1 cellular context compared by ENCODE assay signal in genomic region chr1:29181413-29182225, GRCh38.
TF ChIP-seq lines count a peak whose summit lies in the region.

Gene SRSF4, minus strand, starts transcription at chr1:29181900. Its CDS starts 148 bp downstream, at chr1:29181752.

TF ChIP-seq in HEK293, 187 proteins besides CTCF, POLR2A, EP300 and RAD21 (continued from another document and continues in another):
- TF ChIP-seq ZBTB11 (tag by site-specific recombination; conservative IDR thresholded peaks at IDR 0.05; ENCODE audit: low read depth) (peak; percentile 95), ZNF404 (tag by site-specific recombination; IDR thresholded peaks at IDR 0.05) (no peak), ZSCAN30 (tag by site-specific recombination; IDR thresholded peaks at IDR 0.05) (peak; percentile 49), GLI2 (tag by site-specific recombination; IDR thresholded peaks at IDR 0.05; ENCODE audit: borderline replicate concordance, low read depth) (no peak; the same call in 1 of the 2 replicates), TCF7L2 (IDR thresholded peaks at IDR 0.05; ENCODE audit: borderline replicate concordance, low read depth, low read length) (no peak), HOXD13 (CRISPR knock-in tag; IDR thresholded peaks at IDR 0.05; ENCODE audit: borderline replicate concordance) (no peak), OSR2 (tag by site-specific recombination; IDR thresholded peaks at IDR 0.05) (no peak), ZFP69B (tag by site-specific recombination; IDR thresholded peaks at IDR 0.05) (no peak), ZNF530 (tag by site-specific recombination; IDR thresholded peaks at IDR 0.05; ENCODE audit: low read depth) (no peak), ZNF785 (tag by site-specific recombination; IDR thresholded peaks at IDR 0.05) (0 out of 2 replicates have a peak, but pooled peaks have one; percentile 63), ZNF16 (tag by site-specific recombination; IDR thresholded peaks at IDR 0.05; ENCODE audit: low read depth) (0 out of 2 replicates have a peak, but pooled peaks have one; percentile 11), ZNF2 (tag by site-specific recombination; IDR thresholded peaks at IDR 0.05) (peak; percentile 59; the same call in 1 of the 2 replicates), ZNF596 (tag by site-specific recombination; IDR thresholded peaks at IDR 0.05) (no peak; the same call in 1 of the 2 replicates), ZNF248 (tag by site-specific recombination; IDR thresholded peaks at IDR 0.05) (no peak), ZNF324 (tag by site-specific recombination; IDR thresholded peaks at IDR 0.05) (peak; percentile 84), INSM2 (tag by site-specific recombination; IDR thresholded peaks at IDR 0.05) (0 out of 2 replicates have a peak, but pooled peaks have one; percentile 11), PRDM4 (tag by site-specific recombination; IDR thresholded peaks at IDR 0.05) (no peak), ZNF701 (tag by site-specific recombination; IDR thresholded peaks at IDR 0.05) (no peak), ZNF585B (tag by site-specific recombination; IDR thresholded peaks at IDR 0.05) (no peak), ZNF266 (tag by site-specific recombination; IDR thresholded peaks at IDR 0.05; ENCODE audit: low read depth) (no peak), GLIS2 (tag by site-specific recombination; IDR thresholded peaks at IDR 0.05) (peak; percentile 51), ZNF138 (tag by site-specific recombination; IDR thresholded peaks at IDR 0.05; ENCODE audit: borderline replicate concordance) (no peak), EGR2 (tag by site-specific recombination; IDR thresholded peaks at IDR 0.05; ENCODE audit: low read depth) (peak; percentile 46), ZNF488 (tag by site-specific recombination; IDR thresholded peaks at IDR 0.05) (peak; percentile 51; the same call in 1 of the 2 replicates), ZNF302 (tag by site-specific recombination; IDR thresholded peaks at IDR 0.05; ENCODE audit: low read depth) (no peak), ZNF140 (tag by site-specific recombination; IDR thresholded peaks at IDR 0.05) (no peak), BCL11B (tag by site-specific recombination; IDR thresholded peaks at IDR 0.05; ENCODE audit: low read depth) (no peak), ZSCAN18 (tag by site-specific recombination; IDR thresholded peaks at IDR 0.05) (no peak), ZFP41 (tag by site-specific recombination; IDR thresholded peaks at IDR 0.05; ENCODE audit: borderline replicate concordance) (no peak), ZNF549 (tag by site-specific recombination; IDR thresholded peaks at IDR 0.05) (no peak; the same call in 1 of the 2 replicates), ZIC2 (tag by site-specific recombination; IDR thresholded peaks at IDR 0.05) (peak; percentile 46; the same call in 1 of the 2 replicates), ZBTB1 (tag by site-specific recombination; IDR thresholded peaks at IDR 0.05) (no peak), ZNF48 (tag by site-specific recombination; IDR thresholded peaks at IDR 0.05) (no peak), SCRT2 (tag by site-specific recombination; IDR thresholded peaks at IDR 0.05) (no peak), REPIN1 (tag by site-specific recombination; IDR thresholded peaks at IDR 0.05; ENCODE audit: low read depth) (no peak), ZNF626 (tag by site-specific recombination; IDR thresholded peaks at IDR 0.05) (no peak; the same call in 1 of the 2 replicates)
- TF ChIP-seq, protein P1, sequence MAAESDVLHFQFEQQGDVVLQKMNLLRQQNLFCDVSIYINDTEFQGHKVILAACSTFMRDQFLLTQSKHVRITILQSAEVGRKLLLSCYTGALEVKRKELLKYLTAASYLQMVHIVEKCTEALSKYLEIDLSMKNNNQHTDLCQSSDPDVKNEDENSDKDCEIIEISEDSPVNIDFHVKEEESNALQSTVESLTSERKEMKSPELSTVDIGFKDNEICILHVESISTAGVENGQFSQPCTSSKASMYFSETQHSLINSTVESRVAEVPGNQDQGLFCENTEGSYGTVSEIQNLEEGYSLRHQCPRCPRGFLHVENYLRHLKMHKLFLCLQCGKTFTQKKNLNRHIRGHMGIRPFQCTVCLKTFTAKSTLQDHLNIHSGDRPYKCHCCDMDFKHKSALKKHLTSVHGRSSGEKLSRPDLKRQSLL (tag by site-specific recombination; IDR thresholded peaks at IDR 0.05), result peak; percentile 98
- TF ChIP-seq, protein P2, sequence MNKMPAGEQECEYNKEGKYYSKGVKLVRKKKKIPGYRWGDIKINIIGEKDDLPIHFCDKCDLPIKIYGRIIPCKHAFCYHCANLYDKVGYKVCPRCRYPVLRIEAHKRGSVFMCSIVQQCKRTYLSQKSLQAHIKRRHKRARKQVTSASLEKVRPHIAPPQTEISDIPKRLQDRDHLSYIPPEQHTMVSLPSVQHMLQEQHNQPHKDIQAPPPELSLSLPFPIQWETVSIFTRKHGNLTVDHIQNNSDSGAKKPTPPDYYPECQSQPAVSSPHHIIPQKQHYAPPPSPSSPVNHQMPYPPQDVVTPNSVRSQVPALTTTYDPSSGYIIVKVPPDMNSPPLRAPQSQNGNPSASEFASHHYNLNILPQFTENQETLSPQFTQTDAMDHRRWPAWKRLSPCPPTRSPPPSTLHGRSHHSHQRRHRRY (tag by site-specific recombination; IDR thresholded peaks at IDR 0.05), result no peak
- TF ChIP-seq, protein P3, sequence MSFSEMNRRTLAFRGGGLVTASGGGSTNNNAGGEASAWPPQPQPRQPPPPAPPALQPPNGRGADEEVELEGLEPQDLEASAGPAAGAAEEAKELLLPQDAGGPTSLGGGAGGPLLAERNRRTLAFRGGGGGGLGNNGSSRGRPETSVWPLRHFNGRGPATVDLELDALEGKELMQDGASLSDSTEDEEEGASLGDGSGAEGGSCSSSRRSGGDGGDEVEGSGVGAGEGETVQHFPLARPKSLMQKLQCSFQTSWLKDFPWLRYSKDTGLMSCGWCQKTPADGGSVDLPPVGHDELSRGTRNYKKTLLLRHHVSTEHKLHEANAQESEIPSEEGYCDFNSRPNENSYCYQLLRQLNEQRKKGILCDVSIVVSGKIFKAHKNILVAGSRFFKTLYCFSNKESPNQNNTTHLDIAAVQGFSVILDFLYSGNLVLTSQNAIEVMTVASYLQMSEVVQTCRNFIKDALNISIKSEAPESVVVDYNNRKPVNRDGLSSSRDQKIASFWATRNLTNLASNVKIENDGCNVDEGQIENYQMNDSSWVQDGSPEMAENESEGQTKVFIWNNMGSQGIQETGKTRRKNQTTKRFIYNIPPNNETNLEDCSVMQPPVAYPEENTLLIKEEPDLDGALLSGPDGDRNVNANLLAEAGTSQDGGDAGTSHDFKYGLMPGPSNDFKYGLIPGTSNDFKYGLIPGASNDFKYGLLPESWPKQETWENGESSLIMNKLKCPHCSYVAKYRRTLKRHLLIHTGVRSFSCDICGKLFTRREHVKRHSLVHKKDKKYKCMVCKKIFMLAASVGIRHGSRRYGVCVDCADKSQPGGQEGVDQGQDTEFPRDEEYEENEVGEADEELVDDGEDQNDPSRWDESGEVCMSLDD (tag by site-specific recombination; IDR thresholded peaks at IDR 0.05), result peak; percentile 82
- TF ChIP-seq, protein P4, sequence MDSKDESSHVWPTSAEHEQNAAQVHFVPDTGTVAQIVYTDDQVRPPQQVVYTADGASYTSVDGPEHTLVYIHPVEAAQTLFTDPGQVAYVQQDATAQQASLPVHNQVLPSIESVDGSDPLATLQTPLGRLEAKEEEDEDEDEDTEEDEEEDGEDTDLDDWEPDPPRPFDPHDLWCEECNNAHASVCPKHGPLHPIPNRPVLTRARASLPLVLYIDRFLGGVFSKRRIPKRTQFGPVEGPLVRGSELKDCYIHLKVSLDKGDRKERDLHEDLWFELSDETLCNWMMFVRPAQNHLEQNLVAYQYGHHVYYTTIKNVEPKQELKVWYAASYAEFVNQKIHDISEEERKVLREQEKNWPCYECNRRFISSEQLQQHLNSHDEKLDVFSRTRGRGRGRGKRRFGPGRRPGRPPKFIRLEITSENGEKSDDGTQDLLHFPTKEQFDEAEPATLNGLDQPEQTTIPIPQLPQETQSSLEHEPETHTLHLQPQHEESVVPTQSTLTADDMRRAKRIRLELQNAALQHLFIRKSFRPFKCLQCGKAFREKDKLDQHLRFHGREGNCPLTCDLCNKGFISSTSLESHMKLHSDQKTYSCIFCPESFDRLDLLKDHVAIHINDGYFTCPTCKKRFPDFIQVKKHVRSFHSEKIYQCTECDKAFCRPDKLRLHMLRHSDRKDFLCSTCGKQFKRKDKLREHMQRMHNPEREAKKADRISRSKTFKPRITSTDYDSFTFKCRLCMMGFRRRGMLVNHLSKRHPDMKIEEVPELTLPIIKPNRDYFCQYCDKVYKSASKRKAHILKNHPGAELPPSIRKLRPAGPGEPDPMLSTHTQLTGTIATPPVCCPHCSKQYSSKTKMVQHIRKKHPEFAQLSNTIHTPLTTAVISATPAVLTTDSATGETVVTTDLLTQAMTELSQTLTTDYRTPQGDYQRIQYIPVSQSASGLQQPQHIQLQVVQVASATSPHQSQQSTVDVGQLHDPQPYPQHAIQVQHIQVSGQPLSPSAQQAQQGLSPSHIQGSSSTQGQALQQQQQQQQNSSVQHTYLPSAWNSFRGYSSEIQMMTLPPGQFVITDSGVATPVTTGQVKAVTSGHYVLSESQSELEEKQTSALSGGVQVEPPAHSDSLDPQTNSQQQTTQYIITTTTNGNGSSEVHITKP (tag by site-specific recombination; IDR thresholded peaks at IDR 0.05), result peak; percentile 54; the same call in 1 of the 2 replicates
- TF ChIP-seq, protein P5, sequence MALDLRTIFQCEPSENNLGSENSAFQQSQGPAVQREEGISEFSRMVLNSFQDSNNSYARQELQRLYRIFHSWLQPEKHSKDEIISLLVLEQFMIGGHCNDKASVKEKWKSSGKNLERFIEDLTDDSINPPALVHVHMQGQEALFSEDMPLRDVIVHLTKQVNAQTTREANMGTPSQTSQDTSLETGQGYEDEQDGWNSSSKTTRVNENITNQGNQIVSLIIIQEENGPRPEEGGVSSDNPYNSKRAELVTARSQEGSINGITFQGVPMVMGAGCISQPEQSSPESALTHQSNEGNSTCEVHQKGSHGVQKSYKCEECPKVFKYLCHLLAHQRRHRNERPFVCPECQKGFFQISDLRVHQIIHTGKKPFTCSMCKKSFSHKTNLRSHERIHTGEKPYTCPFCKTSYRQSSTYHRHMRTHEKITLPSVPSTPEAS (tag by site-specific recombination; IDR thresholded peaks at IDR 0.05), result peak; percentile 60
